In genomic region chr22:36321797-36322601, GRCh38 we compare ENCODE assay signal across 10 cellular contexts.
DNase-seq lines count a peak whose midpoint lies in the region; ATAC-seq and TF ChIP-seq lines count a peak whose summit lies in the region.
"Had no signal": no experiment of that assay in that cellular context is flagged by ENCODE, and none has a peak within 500 bp of the region (broad histone marks: within the 10 kb centered on the region; RNA-seq: fewer than 3 reads in every experiment).

No MANE protein-coding gene starts in this region.

- no peaks in the 10 kb centered on the region for H3K9me3 ChIP-seq in CD4-positive, alpha-beta T cell (ENCODE audit: control insufficient read depth, low read length)
- no peaks in the 10 kb centered on the region for H3K9me3 ChIP-seq in gastrocnemius medialis

- H3K36me3 Mint-ChIP-seq in CD4-positive, alpha-beta T cell (ENCODE audit: low read depth) = peaks cover 94% of the 10 kb centered on the region

- no peak for TF ChIP-seq POLR2A in gastrocnemius medialis (IDR thresholded peaks at IDR 0.05)

- no peaks in the 10 kb centered on the region for H3K27me3 Mint-ChIP-seq in CD4-positive, alpha-beta T cell
- H3K27me3 Mint-ChIP-seq: central memory CD8-positive, alpha-beta T cell had no signal

- peaks cover 39 to 51% of the 10 kb centered on the region in 2 donors for H3K4me1 ChIP-seq in gastrocnemius medialis

- no peak overlapping the region for H3K4me3 Mint-ChIP-seq in CD4-positive, alpha-beta T cell
- H3K4me3 Mint-ChIP-seq: central memory CD8-positive, alpha-beta T cell had no signal

- H3K4me1 Mint-ChIP-seq in CD4-positive, alpha-beta T cell (ENCODE audit: low read depth) = peaks cover 10% of the 10 kb centered on the region

- H3K27ac ChIP-seq in CD4-positive, alpha-beta T cell (ENCODE audit: low read depth, low read length) = no peak overlapping the region
- H3K27ac ChIP-seq in RWPE1 = peak overlapping the region; percentile 100
- H3K27ac ChIP-seq in gastrocnemius medialis = peak overlapping the region; percentile 82 to 84 (median 84)

- no peak for DNase-seq in CD4-positive, alpha-beta T cell
- no peak for DNase-seq in RWPE1 (ENCODE audit: low spot score)
- DNase-seq in left ventricle myocardium superior = peak; percentile 28
- no peak for DNase-seq in gastrocnemius medialis
- no peak for DNase-seq in NCI-H774 (lab: John Stamatoyannopoulos, UW)
- no peak for DNase-seq in stimulated activated CD4-positive, alpha-beta T cell treated with anti-CD3 and anti-CD28 coated beads, Interleukin-1b, Interleukin-23, amount 100 ng/mL, for 48 hours
- DNase-seq: COR-L47 had no signal

- peak overlapping the region; percentile 65 for H3K27ac Mint-ChIP-seq in CD4-positive, alpha-beta T cell

- no peak for ATAC-seq in CD4-positive, alpha-beta T cell (ENCODE audit: poor library complexity)
- no peak for ATAC-seq in left ventricle myocardium superior
- no peak for ATAC-seq in gastrocnemius medialis
- ATAC-seq in HG02884 (IDR thresholded peaks at IDR 0.05; ENCODE audit: unreplicated experiment) = no peak
- no peak for ATAC-seq in HG02981 (IDR thresholded peaks at IDR 0.05; ENCODE audit: unreplicated experiment)

- peaks cover 0 to 92% of the 10 kb centered on the region in 2 donors for H3K36me3 ChIP-seq in gastrocnemius medialis

- no peaks in the 10 kb centered on the region for H3K9me3 Mint-ChIP-seq in CD4-positive, alpha-beta T cell
- H3K9me3 Mint-ChIP-seq: central memory CD8-positive, alpha-beta T cell had no signal

- no peak for TF ChIP-seq CTCF in CD4-positive, alpha-beta T cell (IDR thresholded peaks at IDR 0.05)
- TF ChIP-seq CTCF in RWPE1 (conservative IDR thresholded peaks at IDR 0.05; ENCODE audit: low read depth) (no peak), gastrocnemius medialis (IDR thresholded peaks at IDR 0.05 in 4 of 5, conservative IDR thresholded peaks at IDR 0.05 in 1 of 5) (no peak)

- intact Hi-C loops in CD4-positive, alpha-beta T cell (cut with DNase I, micrococcal nuclease) = no loop called here
- intact Hi-C loops in left ventricle myocardium superior (cut with micrococcal nuclease) (loop anchor here (5.0 kb wide), 1 partner anchor 65 kb away; the partner anchor contains the start of gene MYH9), gastrocnemius medialis (cut with DNase I; ENCODE audit: low total_unique reads) (no loop called here)

- POLR2A ChIA-PET in CD4-positive, alpha-beta T cell (lab: Charles Lee) = interaction anchor here (1.5 to 1.8 kb wide), 2 partner anchors 10 to 55 kb away, joined by 5 to 10 read pairs; no protein-coding TSS in a partner anchor
- POLR2A ChIA-PET in RWPE1 (lab: Yijun Ruan, JAX; ENCODE audit: low non-redundant PET) = no interaction called here

- in situ Hi-C loops in gastrocnemius medialis (cut with MboI; ENCODE audit: low sequenced_read_pairs in 4 of 4) = no loop called here

- no peak overlapping the region for H3K4me3 ChIP-seq in gastrocnemius medialis

- CTCF ChIA-PET in CD4-positive, alpha-beta T cell (lab: Charles Lee) = interaction anchor here (0.9 to 2.2 kb wide), 3 partner anchors 20 to 165 kb away, joined by 4 read pairs; no protein-coding TSS in a partner anchor
- CTCF ChIA-PET in RWPE1 (lab: Yijun Ruan, JAX) = no interaction called here

- H3K27me3 ChIP-seq in CD4-positive, alpha-beta T cell (ENCODE audit: control insufficient read depth, insufficient read depth, low read length) = no peaks in the 10 kb centered on the region
- H3K27me3 ChIP-seq in gastrocnemius medialis = no peaks in the 10 kb centered on the region
